In the genomic region with DNA sequence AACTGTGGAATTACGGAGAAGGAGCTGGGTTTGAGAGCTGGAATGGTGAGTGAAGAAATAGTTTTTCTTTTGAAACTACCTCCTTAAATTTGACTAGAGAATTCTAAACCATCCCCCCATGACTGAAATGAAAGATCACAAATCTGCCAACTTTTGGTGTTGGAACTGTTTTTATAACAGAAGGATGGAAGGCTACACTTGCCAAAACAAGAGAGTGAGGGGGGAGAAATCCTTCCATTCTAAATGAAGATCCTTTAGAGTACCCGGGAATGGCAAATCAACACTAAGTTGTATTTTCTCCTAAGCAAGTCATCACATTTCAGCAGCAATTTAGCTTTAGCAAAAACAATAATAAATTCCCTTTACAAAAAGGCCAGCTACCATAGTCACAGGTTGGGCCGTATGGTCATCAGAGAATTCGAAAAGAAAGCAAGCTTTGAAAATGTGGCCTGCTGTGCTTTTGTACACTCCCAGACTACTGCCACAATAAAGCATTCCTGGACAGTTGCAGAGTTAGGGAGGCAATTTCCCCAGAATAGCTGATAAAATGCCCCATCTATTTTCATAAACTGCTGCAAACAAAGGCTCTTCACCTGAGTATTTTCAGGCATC, we compare ENCODE assay signal across 27 cellular contexts. TPM values are rescaled to one million over a fixed set of nuclear protein-coding genes. Genes with fewer than 3 reads are reported as not detected.
A peak's percentile ranks its signal among the peaks of the same experiment; 100 is the strongest.
DNase-seq lines count a peak whose midpoint lies in the region; ATAC-seq and TF ChIP-seq lines count a peak whose summit lies in the region.
"Had no signal": no experiment of that assay in that cellular context is flagged by ENCODE, and none has a peak within 500 bp of the region (broad histone marks: within the 10 kb centered on the region; RNA-seq: fewer than 3 reads in every experiment).

No MANE protein-coding gene starts in this region.

- H3K27me3 ChIP-seq in right atrium auricular region: no peaks in the 10 kb centered on the region
- H3K27me3 ChIP-seq in WERI-Rb-1 (ENCODE audit: insufficient read depth, low read depth, severe bottlenecking): no peaks in the 10 kb centered on the region
- H3K27me3 ChIP-seq: body of pancreas, foreskin keratinocyte had no signal

- H3K36me3 ChIP-seq in right atrium auricular region (no peaks in the 10 kb centered on the region), WERI-Rb-1 (no peaks in the 10 kb centered on the region)
- H3K36me3 ChIP-seq: lower lobe of right lung had no signal

- H3K27ac ChIP-seq in right atrium auricular region (peak overlapping the region in 1 of 2 donors; percentile 9), WERI-Rb-1 (no peak overlapping the region)
- H3K27ac ChIP-seq: body of pancreas, foreskin keratinocyte, lower lobe of right lung, psoas muscle had no signal

- in situ Hi-C loops in astrocyte of the cerebellum (cut with HindIII; ENCODE audit: low sequenced_read_pairs): no loop called here

- no peaks in the 10 kb centered on the region for H3K9me3 ChIP-seq in right atrium auricular region
- H3K9me3 ChIP-seq in WERI-Rb-1 (ENCODE audit: severe bottlenecking): peaks cover 2% of the 10 kb centered on the region
- H3K9me3 ChIP-seq: body of pancreas, lower lobe of right lung, psoas muscle had no signal

- no peaks in the 10 kb centered on the region for H3K4me1 ChIP-seq in right atrium auricular region
- H3K4me1 ChIP-seq: body of pancreas, foreskin keratinocyte, lower lobe of right lung, psoas muscle had no signal

- H3K4me3 ChIP-seq in right atrium auricular region: no peak overlapping the region
- no peak overlapping the region for H3K4me3 ChIP-seq in astrocyte of the cerebellum (ENCODE audit: low read depth, low read length)
- H3K4me3 ChIP-seq in WERI-Rb-1 (ENCODE audit: low read depth, low read length): no peak overlapping the region
- H3K4me3 ChIP-seq: body of pancreas, K562, lower lobe of right lung, psoas muscle had no signal

- no peak for DNase-seq in Right ventricle myocardium inferior (ENCODE audit: missing footprints)
- no peak for DNase-seq in right atrium auricular region (ENCODE audit: low spot score)
- DNase-seq in astrocyte of the cerebellum (ENCODE audit: low read depth): peak; percentile 26
- DNase-seq in medulla oblongata (ENCODE audit: extremely low spot score): peak; percentile 32
- peak; percentile 19 for DNase-seq in superior temporal gyrus (ENCODE audit: extremely low spot score)
- no peak for DNase-seq in H4 (ENCODE audit: low spot score)
- no peak for DNase-seq in WERI-Rb-1
- no peak for DNase-seq in NCI-H128 (lab: John Stamatoyannopoulos, UW; ENCODE audit: unreplicated experiment)
- DNase-seq: activated CD4-positive, alpha-beta memory T cell treated with anti-CD3 and anti-CD28 coated beads, Interleukin-2, amount 10 ng/mL, durations not matched to agents 7 days and 5 days; AML-193; body of pancreas; CD8-positive, alpha-beta T cell; effector CD8-positive, alpha-beta T cell; erythroblast; foreskin keratinocyte; GDM1; HFFc6; hypothalamus; lower lobe of right lung; NCI-H1694 treated with DMSO at 0.1 percent for 48 hours; OCI-M1; psoas muscle; stimulated activated CD4-positive, alpha-beta T cell treated with anti-CD3 and anti-CD28 coated beads, Interleukin-1b, Interleukin-23, amount 100 ng/mL, for 48 hours; T1000 had no signal

- intact Hi-C loops in Right ventricle myocardium inferior (cut with DNase I): no loop called here

- TF ChIP-seq CTCF in right atrium auricular region (IDR thresholded peaks at IDR 0.05): no peak
- TF ChIP-seq CTCF in astrocyte of the cerebellum (IDR thresholded peaks at IDR 0.05; ENCODE audit: low read depth, low read length, missing control alignments): no peak
- no peak for TF ChIP-seq CTCF in WERI-Rb-1 (IDR thresholded peaks at IDR 0.05; ENCODE audit: low read depth, low read length)

- peak; percentile 60 for ATAC-seq in Right ventricle myocardium inferior
- ATAC-seq: activated CD4-positive, CD25-positive, alpha-beta regulatory T cell treated with anti-CD3 and anti-CD28 coated beads, Interleukin-2, amount 50 U/mL, for 24 hours; body of pancreas; CD8-positive, alpha-beta T cell; foreskin keratinocyte; K562; lower lobe of right lung; psoas muscle had no signal

RNA-seq across cellular contexts. Expression of gene FREM1, which starts 25.0 kb away (rescaled TPM):
- total RNA-seq in Right ventricle myocardium inferior (2.9 TPM), right atrium auricular region (1 to 10 TPM; 2.2 to 2.4 TPM)
- 0.06 and 0.19 TPM in 2 replicates for total RNA-seq in H4 (2014; rRNA removed; shearing (Covaris generic))
- total RNA-seq: A172; activated CD4-positive, alpha-beta memory T cell treated with anti-CD3 and anti-CD28 coated beads, Interleukin-2, amount 10 ng/mL, durations not matched to agents 7 days and 5 days; CD8-positive, alpha-beta T cell; foreskin keratinocyte had no signal

Comparison
In these comparisons a context has a peak if more than half of its experiments do, and no peak if none do; other contexts are left out.
1. DNase-seq: peak in astrocyte of the cerebellum (single experiment), medulla oblongata (single experiment) and superior temporal gyrus (single experiment); none in Right ventricle myocardium inferior (single experiment), right atrium auricular region (single experiment), H4 (single experiment), WERI-Rb-1 (single experiment) and NCI-H128 (single experiment).